Comparison of ENCODE assay signal across 1 cellular context in the genomic region with DNA sequence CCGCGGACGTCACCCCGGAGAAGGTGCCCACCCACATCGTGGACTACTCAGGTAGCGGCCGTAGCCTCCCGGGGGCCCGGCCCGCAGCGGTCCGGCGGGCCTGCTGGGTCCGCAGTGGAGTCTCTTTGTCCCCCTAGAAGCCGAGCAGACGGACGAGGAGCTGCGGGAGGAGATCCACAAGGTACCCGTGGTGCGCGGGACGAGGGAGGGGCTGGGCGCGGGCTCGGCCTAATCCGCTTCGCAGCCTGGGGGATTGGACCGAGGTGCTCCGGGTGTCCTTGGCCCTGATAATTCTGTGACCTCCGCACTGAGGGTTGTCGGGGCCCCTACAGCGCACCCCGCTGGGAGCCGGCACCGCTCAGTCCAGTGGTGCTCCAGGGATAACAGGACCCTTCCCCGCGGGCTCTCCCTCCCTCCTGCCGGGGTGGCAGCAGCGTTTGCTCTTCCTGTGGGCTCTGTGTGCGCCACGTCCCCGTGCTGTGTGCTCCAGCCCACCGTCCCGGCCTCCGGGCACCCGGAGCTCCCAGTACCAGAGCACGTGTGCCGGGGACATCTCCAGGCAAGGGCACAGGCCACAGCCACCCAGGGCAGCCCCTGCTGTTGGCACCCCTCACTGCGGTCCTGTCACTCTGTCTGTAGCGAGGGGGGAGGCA.
A peak's percentile ranks its signal among the peaks of the same experiment; 100 is the strongest.
TF ChIP-seq lines count a peak whose summit lies in the region.

No MANE protein-coding gene starts in this region.

TF ChIP-seq in IMR-90, 13 proteins besides CTCF, POLR2A, EP300 and RAD21:
- no peak for TF ChIP-seq RCOR1 (IDR thresholded peaks at IDR 0.05; ENCODE audit: insufficient replicate concordance, low read length)
- peak; percentile 21; the same call in 1 of the 2 replicates for TF ChIP-seq MAZ (IDR thresholded peaks at IDR 0.05; ENCODE audit: borderline replicate concordance, low read depth, low read length)
